Comparison of ENCODE assay signal across 1 cellular context in genomic region chr1:10171995-10172669, GRCh38.
TF ChIP-seq lines count a peak whose summit lies in the region.

No MANE protein-coding gene starts in this region.

TF ChIP-seq in HepG2, 621 proteins besides CTCF, POLR2A, EP300 and RAD21 (continued from another document and continues in another):
- TF ChIP-seq, protein P1, sequence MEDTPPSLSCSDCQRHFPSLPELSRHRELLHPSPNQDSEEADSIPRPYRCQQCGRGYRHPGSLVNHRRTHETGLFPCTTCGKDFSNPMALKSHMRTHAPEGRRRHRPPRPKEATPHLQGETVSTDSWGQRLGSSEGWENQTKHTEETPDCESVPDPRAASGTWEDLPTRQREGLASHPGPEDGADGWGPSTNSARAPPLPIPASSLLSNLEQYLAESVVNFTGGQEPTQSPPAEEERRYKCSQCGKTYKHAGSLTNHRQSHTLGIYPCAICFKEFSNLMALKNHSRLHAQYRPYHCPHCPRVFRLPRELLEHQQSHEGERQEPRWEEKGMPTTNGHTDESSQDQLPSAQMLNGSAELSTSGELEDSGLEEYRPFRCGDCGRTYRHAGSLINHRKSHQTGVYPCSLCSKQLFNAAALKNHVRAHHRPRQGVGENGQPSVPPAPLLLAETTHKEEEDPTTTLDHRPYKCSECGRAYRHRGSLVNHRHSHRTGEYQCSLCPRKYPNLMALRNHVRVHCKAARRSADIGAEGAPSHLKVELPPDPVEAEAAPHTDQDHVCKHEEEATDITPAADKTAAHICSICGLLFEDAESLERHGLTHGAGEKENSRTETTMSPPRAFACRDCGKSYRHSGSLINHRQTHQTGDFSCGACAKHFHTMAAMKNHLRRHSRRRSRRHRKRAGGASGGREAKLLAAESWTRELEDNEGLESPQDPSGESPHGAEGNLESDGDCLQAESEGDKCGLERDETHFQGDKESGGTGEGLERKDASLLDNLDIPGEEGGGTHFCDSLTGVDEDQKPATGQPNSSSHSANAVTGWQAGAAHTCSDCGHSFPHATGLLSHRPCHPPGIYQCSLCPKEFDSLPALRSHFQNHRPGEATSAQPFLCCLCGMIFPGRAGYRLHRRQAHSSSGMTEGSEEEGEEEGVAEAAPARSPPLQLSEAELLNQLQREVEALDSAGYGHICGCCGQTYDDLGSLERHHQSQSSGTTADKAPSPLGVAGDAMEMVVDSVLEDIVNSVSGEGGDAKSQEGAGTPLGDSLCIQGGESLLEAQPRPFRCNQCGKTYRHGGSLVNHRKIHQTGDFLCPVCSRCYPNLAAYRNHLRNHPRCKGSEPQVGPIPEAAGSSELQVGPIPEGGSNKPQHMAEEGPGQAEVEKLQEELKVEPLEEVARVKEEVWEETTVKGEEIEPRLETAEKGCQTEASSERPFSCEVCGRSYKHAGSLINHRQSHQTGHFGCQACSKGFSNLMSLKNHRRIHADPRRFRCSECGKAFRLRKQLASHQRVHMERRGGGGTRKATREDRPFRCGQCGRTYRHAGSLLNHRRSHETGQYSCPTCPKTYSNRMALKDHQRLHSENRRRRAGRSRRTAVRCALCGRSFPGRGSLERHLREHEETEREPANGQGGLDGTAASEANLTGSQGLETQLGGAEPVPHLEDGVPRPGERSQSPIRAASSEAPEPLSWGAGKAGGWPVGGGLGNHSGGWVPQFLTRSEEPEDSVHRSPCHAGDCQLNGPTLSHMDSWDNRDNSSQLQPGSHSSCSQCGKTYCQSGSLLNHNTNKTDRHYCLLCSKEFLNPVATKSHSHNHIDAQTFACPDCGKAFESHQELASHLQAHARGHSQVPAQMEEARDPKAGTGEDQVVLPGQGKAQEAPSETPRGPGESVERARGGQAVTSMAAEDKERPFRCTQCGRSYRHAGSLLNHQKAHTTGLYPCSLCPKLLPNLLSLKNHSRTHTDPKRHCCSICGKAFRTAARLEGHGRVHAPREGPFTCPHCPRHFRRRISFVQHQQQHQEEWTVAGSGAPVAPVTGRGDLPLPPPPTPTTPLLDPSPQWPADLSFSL (CRISPR knock-in tag; IDR thresholded peaks at IDR 0.05), result no peak
- TF ChIP-seq ZNF335 (CRISPR knock-in tag; IDR thresholded peaks at IDR 0.05) (no peak), NCOR1 (IDR thresholded peaks at IDR 0.05; ENCODE audit: borderline replicate concordance, low read length) (peak; percentile 22; the same call in 1 of the 2 replicates), PHB2 (IDR thresholded peaks at IDR 0.05; ENCODE audit: partially characterized antibody) (no peak), JUN (CRISPR knock-in tag; IDR thresholded peaks at IDR 0.05) (no peak), ZC3H4 (CRISPR knock-in tag; IDR thresholded peaks at IDR 0.05; ENCODE audit: borderline replicate concordance) (0 out of 2 replicates have a peak, but pooled peaks have one; percentile 41), RXRA (CRISPR knock-in tag; IDR thresholded peaks at IDR 0.05) (peak; percentile 66; the same call in 1 of the 2 replicates), SMYD3 (CRISPR knock-in tag; IDR thresholded peaks at IDR 0.05) (0 out of 2 replicates have a peak, but pooled peaks have one; percentile 53), SCMH1 (CRISPR knock-in tag; IDR thresholded peaks at IDR 0.05; ENCODE audit: borderline replicate concordance) (no peak), HNF4A (CRISPR knock-in tag; IDR thresholded peaks at IDR 0.05) (peak; percentile 50), KLF13 (CRISPR knock-in tag; IDR thresholded peaks at IDR 0.05) (no peak), FOXA3 (CRISPR knock-in tag; IDR thresholded peaks at IDR 0.05) (no peak), TOE1 (CRISPR knock-in tag; IDR thresholded peaks at IDR 0.05) (no peak), RBAK (CRISPR knock-in tag; IDR thresholded peaks at IDR 0.05) (no peak), TP53 (CRISPR knock-in tag; conservative IDR thresholded peaks at IDR 0.05) (0 out of 2 replicates have a peak, but pooled peaks have one; percentile 35), ZNF572 (CRISPR knock-in tag; IDR thresholded peaks at IDR 0.05) (no peak), FOXO1 (CRISPR knock-in tag; IDR thresholded peaks at IDR 0.05) (no peak), ZNF543 (CRISPR knock-in tag; IDR thresholded peaks at IDR 0.05) (no peak), ZBTB38 (CRISPR knock-in tag; IDR thresholded peaks at IDR 0.05) (peak; percentile 76), RARA (CRISPR knock-in tag; IDR thresholded peaks at IDR 0.05) (peak; percentile 89), ZNF260 (CRISPR knock-in tag; IDR thresholded peaks at IDR 0.05; ENCODE audit: borderline replicate concordance, low read depth) (no peak), PRPF4 (IDR thresholded peaks at IDR 0.05; ENCODE audit: low read depth, low read length, poor library complexity, severe bottlenecking) (peak; percentile 68), KIAA2018 (CRISPR knock-in tag; IDR thresholded peaks at IDR 0.05; ENCODE audit: borderline replicate concordance) (no peak), NFYB (CRISPR knock-in tag; IDR thresholded peaks at IDR 0.05) (no peak), SNAPC2 (CRISPR knock-in tag; IDR thresholded peaks at IDR 0.05) (peak; percentile 55; the same call in 1 of the 2 replicates), ZNF879 (CRISPR knock-in tag; IDR thresholded peaks at IDR 0.05) (no peak), NFIB (CRISPR knock-in tag; IDR thresholded peaks at IDR 0.05; ENCODE audit: borderline replicate concordance) (no peak), JUND (CRISPR knock-in tag; IDR thresholded peaks at IDR 0.05) (no peak), NR2F6 (IDR thresholded peaks at IDR 0.05) (no peak), NR2F6 (CRISPR knock-in tag; IDR thresholded peaks at IDR 0.05) (0 out of 2 replicates have a peak, but pooled peaks have one; percentile 31), ZNF773 (CRISPR knock-in tag; IDR thresholded peaks at IDR 0.05; ENCODE audit: borderline replicate concordance) (no peak), SRF (IDR thresholded peaks at IDR 0.05; ENCODE audit: low read depth, low read length) (no peak), ZNF746 (CRISPR knock-in tag; IDR thresholded peaks at IDR 0.05) (no peak), RXRB (CRISPR knock-in tag; IDR thresholded peaks at IDR 0.05; ENCODE audit: borderline replicate concordance) (peak; percentile 71), SRSF1 (optimal IDR thresholded peaks at IDR 0.05; ENCODE audit: low read depth, low read length) (no peak), ZNF839 (CRISPR knock-in tag; IDR thresholded peaks at IDR 0.05; ENCODE audit: borderline replicate concordance) (no peak), SOX6 (IDR thresholded peaks at IDR 0.05) (no peak), SOX6 (CRISPR knock-in tag; IDR thresholded peaks at IDR 0.05) (peak; percentile 27; the same call in 1 of the 2 replicates), ZNF468 (CRISPR knock-in tag; IDR thresholded peaks at IDR 0.05) (no peak), ZNF232 (CRISPR knock-in tag; IDR thresholded peaks at IDR 0.05; ENCODE audit: borderline replicate concordance) (peak; percentile 32; the same call in 1 of the 2 replicates), AFF4 (CRISPR knock-in tag; IDR thresholded peaks at IDR 0.05) (no peak), ZNF224 (CRISPR knock-in tag; IDR thresholded peaks at IDR 0.05) (no peak)
- TF ChIP-seq, protein P2, sequence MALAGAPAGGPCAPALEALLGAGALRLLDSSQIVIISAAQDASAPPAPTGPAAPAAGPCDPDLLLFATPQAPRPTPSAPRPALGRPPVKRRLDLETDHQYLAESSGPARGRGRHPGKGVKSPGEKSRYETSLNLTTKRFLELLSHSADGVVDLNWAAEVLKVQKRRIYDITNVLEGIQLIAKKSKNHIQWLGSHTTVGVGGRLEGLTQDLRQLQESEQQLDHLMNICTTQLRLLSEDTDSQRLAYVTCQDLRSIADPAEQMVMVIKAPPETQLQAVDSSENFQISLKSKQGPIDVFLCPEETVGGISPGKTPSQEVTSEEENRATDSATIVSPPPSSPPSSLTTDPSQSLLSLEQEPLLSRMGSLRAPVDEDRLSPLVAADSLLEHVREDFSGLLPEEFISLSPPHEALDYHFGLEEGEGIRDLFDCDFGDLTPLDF (CRISPR knock-in tag; IDR thresholded peaks at IDR 0.05), result no peak
- TF ChIP-seq, protein P3, sequence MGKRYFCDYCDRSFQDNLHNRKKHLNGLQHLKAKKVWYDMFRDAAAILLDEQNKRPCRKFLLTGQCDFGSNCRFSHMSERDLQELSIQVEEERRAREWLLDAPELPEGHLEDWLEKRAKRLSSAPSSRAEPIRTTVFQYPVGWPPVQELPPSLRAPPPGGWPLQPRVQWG (CRISPR knock-in tag; IDR thresholded peaks at IDR 0.05; ENCODE audit: borderline replicate concordance, low read depth), result no peak
- TF ChIP-seq, protein P4, sequence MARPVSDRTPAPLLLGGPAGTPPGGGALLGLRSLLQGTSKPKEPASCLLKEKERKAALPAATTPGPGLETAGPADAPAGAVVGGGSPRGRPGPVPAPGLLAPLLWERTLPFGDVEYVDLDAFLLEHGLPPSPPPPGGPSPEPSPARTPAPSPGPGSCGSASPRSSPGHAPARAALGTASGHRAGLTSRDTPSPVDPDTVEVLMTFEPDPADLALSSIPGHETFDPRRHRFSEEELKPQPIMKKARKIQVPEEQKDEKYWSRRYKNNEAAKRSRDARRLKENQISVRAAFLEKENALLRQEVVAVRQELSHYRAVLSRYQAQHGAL (CRISPR knock-in tag; IDR thresholded peaks at IDR 0.05; ENCODE audit: not compliant biosample characterization), result no peak
